ENCODE assay signal across 12 cellular contexts in the genomic region with DNA sequence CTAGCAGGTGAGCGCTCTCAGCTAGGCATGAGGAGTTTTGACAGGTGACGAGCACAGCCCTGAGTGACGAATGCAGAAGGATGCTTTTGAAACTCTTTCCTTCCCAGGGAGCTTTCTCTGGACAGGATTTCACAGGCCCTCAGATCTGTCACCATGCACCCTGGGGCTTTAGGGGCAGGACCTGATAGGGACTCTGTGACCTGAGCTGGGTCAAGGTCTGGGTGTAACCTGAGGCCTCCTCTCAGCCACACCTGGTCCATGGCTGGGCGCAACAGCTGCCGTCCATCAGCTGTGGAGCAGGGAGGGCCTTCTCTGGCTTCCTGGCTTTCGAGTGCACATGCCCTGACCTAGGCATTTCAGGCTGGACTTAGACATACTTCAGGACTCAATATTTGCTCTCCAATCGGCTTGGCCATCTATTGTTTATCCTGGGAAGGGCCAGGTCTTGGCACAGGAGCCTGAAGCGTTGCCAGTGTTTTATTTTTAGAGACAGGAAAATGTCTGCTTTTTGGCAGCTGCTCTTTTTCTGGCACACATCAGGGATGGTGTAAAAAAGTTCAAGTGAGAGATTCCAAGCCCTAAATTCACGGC. TPM values are rescaled to one million over a fixed set of nuclear protein-coding genes. Genes with fewer than 3 reads are reported as not detected.
DNase-seq lines count a peak whose midpoint lies in the region; TF ChIP-seq lines count a peak whose summit lies in the region.
"Had no signal": no experiment of that assay in that cellular context is flagged by ENCODE, and none has a peak within 500 bp of the region (broad histone marks: within the 10 kb centered on the region; RNA-seq: fewer than 3 reads in every experiment).

No MANE protein-coding gene starts in this region.

- H3K9me3 ChIP-seq in PC-9 (ENCODE audit: insufficient read depth, low read depth): no peaks in the 10 kb centered on the region
- H3K9me3 ChIP-seq in ovary: no peaks in the 10 kb centered on the region

- H3K79me2 ChIP-seq in PC-9 (ENCODE audit: low read depth): no peaks in the 10 kb centered on the region

- H3F3A ChIP-seq in PC-9 (ENCODE audit: insufficient read depth, low read depth): peaks cover 32% of the 10 kb centered on the region

- no peak for TF ChIP-seq POLR2A in ovary (IDR thresholded peaks at IDR 0.05)

- H3K9me2 ChIP-seq in PC-9 (ENCODE audit: insufficient read depth): no peaks in the 10 kb centered on the region

- POLR2A ChIA-PET in PC-9 (lab: Charles Lee; ENCODE audit: unreplicated experiment): interaction anchor here (0.6 to 0.9 kb wide), 4 partner anchors 12 to 116 kb away, joined by 3 to 10 read pairs (median 4); no protein-coding TSS in a partner anchor

- DNase-seq in DMS53 (lab: John Stamatoyannopoulos, UW): peak; percentile 89
- peak in 1 of 2 experiments; percentile 22 for DNase-seq in PC-9
- DNase-seq in fibroblast of the aortic adventitia (ENCODE audit: low read depth): peak; percentile 93
- DNase-seq in ovary: peak in 3 of 5 donors; percentile 17 to 30 (median 29)
- DNase-seq in occipital lobe (lab: John Stamatoyannopoulos, UW): no peak
- no peak for DNase-seq in mesenteric fat pad (ENCODE audit: low spot score)
- DNase-seq in ACHN: no peak
- no peak for DNase-seq in T1000 (lab: John Stamatoyannopoulos, UW)
- DNase-seq: activated CD8-positive, alpha-beta memory T cell treated with anti-CD3 and anti-CD28 coated beads, Interleukin-2, amount 10 ng/mL, durations not matched to agents 7 days and 5 days; DMS153; stimulated activated naive CD4-positive, alpha-beta T cell treated with Interleukin-2 at 50 U/mL for 16 hours had no signal

- intact Hi-C loops in PC-9 (cut with micrococcal nuclease; ENCODE audit: unreplicated experiment): loop anchor here (10.0 kb wide), 1 partner anchor 1838 kb away; no protein-coding TSS in a partner anchor
- intact Hi-C loops in ovary (cut with DNase I): loop anchor here in 2 of 4 donors (5.0 to 10.0 kb wide), 2 partner anchors 198 to 564 kb away; partner anchors contain the start of gene ZNF827 (in 1 of the 2)

- H3K27me3 ChIP-seq in PC-9 (ENCODE audit: insufficient read depth, low read depth) (no peaks in the 10 kb centered on the region), ovary (no peaks in the 10 kb centered on the region)

- no peak for TF ChIP-seq EP300 in ovary (IDR thresholded peaks at IDR 0.05)

- peak overlapping the region; percentile 100 for H3K27ac ChIP-seq in PC-9
- no peak overlapping the region for H3K27ac ChIP-seq in ovary
- H3K27ac ChIP-seq: HL-60 had no signal

- H3K36me3 ChIP-seq in PC-9 (ENCODE audit: low read depth) (no peaks in the 10 kb centered on the region), ovary (no peaks in the 10 kb centered on the region)

- no peak overlapping the region for H2AFZ ChIP-seq in PC-9

- H3K4me2 ChIP-seq in PC-9: peak overlapping the region; percentile 90

- BruUV-seq in PC-9 (replicated peaks; lab: Mats Ljungman, UMichigan): no TSS peak

- no peak for TF ChIP-seq CTCF in PC-9 (conservative IDR thresholded peaks at IDR 0.05)
- no peak for TF ChIP-seq CTCF in fibroblast of the aortic adventitia (IDR thresholded peaks at IDR 0.05; ENCODE audit: insufficient read depth, low read length)
- no peak for TF ChIP-seq CTCF in ovary (IDR thresholded peaks at IDR 0.05)

- H3K4me1 ChIP-seq in PC-9 (replicated peaks; ENCODE audit: insufficient read depth): peaks cover 41% of the 10 kb centered on the region
- H3K4me1 ChIP-seq in ovary (ENCODE audit: insufficient read depth): peaks cover 5% of the 10 kb centered on the region

- H4K20me1 ChIP-seq in PC-9 (ENCODE audit: insufficient read depth): no peaks in the 10 kb centered on the region

- in situ Hi-C loops in ACHN (cut with HindIII; ENCODE audit: low pct_ligation_motif_present, low pct_unique_long_range_greater_than_20kb, low sequenced_read_pairs): no loop called here

- 61 to 65% (median 64%) methylated on average over 9 of the region's 9 CpGs for WGBS in ovary, 3 donors

- H3K4me3 ChIP-seq in PC-9 (no peak overlapping the region), fibroblast of the aortic adventitia (ENCODE audit: low read depth, low read length) (no peak overlapping the region), ovary (no peak overlapping the region)

- CTCF ChIA-PET in PC-9 (lab: Charles Lee): no interaction called here

RNA-seq across cellular contexts. Expression of gene C4orf51, which starts 56.4 kb away (rescaled TPM):
- total RNA-seq in PC-9 (2021) (not detected in 2 replicates), fibroblast of the aortic adventitia (ENCODE audit: low replicate concordance) (not detected in 2 replicates), ovary (not detected), occipital lobe (not detected), mesenteric fat pad (not detected)
- not detected for polyA plus RNA-seq in ovary
- total RNA-seq: activated CD8-positive, alpha-beta memory T cell treated with anti-CD3 and anti-CD28 coated beads, Interleukin-2, amount 10 ng/mL, durations not matched to agents 7 days and 5 days had no signal

Comparison
In these comparisons a context has a peak if more than half of its experiments do, and no peak if none do; other contexts are left out.
1. DNase-seq: peak in DMS53 (single experiment), fibroblast of the aortic adventitia (single experiment) and ovary (3 of 5); none in occipital lobe (single experiment), mesenteric fat pad (single experiment), ACHN (single experiment) and T1000 (single experiment).